In genomic region chr3:151178208-151178845, GRCh38 we compare ENCODE assay signal across 22 cellular contexts. TPM values are rescaled to one million over a fixed set of nuclear protein-coding genes. Genes with fewer than 3 reads are reported as not detected.
"Had no signal": no experiment of that assay in that cellular context is flagged by ENCODE, and none has a peak within 500 bp of the region (broad histone marks: within the 10 kb centered on the region; RNA-seq: fewer than 3 reads in every experiment).

No MANE protein-coding gene starts in this region.

- ATAC-seq: activated CD8-positive, alpha-beta T cell treated with anti-CD3 and anti-CD28 coated beads, Interleukin-2, amount 10 ng/mL, durations not matched to agents 7 days and 5 days; activated T-cell treated with anti-CD3 and anti-CD28 coated beads, Interleukin-2, amount 50 U/mL, for 4 hours; stimulated activated naive CD8-positive, alpha-beta T cell treated with anti-CD3 and anti-CD28 coated beads, Interleukin-15, amount 100 ng/mL, for 72 hours had no signal

- H3K27ac ChIP-seq: left ventricle myocardium inferior, neural progenitor cell, prostate gland, right atrium auricular region, suprapubic skin had no signal

- H3K4me1 ChIP-seq: neural progenitor cell, prostate gland, right atrium auricular region, suprapubic skin had no signal

- H3K4me3 Mint-ChIP-seq: activated CD4-positive, alpha-beta T cell treated with anti-CD3 and anti-CD28 coated beads, Interleukin-2, amount 10 ng/mL, durations not matched to agents 24 days and 14 days; activated CD8-positive, alpha-beta T cell treated with anti-CD3 and anti-CD28 coated beads, Interleukin-2, amount 10 ng/mL, durations not matched to agents 7 days and 5 days; activated naive CD4-positive, alpha-beta T cell treated with anti-CD3 and anti-CD28 coated beads for 36 hours; activated T-cell treated with anti-CD3 and anti-CD28 coated beads, Interleukin-2, amount 50 U/mL, for 4 hours; brain; naive B cell; neural progenitor cell; stimulated activated naive CD8-positive, alpha-beta T cell treated with anti-CD3 and anti-CD28 coated beads, Interleukin-15, amount 100 ng/mL, for 72 hours had no signal

- H3K27me3 Mint-ChIP-seq: activated CD4-positive, alpha-beta T cell treated with anti-CD3 and anti-CD28 coated beads, Interleukin-2, amount 10 ng/mL, durations not matched to agents 24 days and 14 days; brain; stimulated activated naive CD8-positive, alpha-beta T cell treated with anti-CD3 and anti-CD28 coated beads, Interleukin-15, amount 100 ng/mL, for 72 hours had no signal

- H3K4me1 Mint-ChIP-seq: naive B cell had no signal

- H3K4me2 ChIP-seq: neural progenitor cell had no signal

- DNase-seq: activated CD4-positive, alpha-beta T cell treated with anti-CD3 and anti-CD28 coated beads, Interleukin-2, amount 10 ng/mL, durations not matched to agents 24 days and 14 days; activated CD8-positive, alpha-beta memory T cell treated with anti-CD3 and anti-CD28 coated beads, Interleukin-2, amount 50 U/mL, for 4 hours; activated CD8-positive, alpha-beta T cell treated with anti-CD3 and anti-CD28 coated beads, Interleukin-2, amount 10 ng/mL, durations not matched to agents 7 days and 5 days; activated naive CD4-positive, alpha-beta T cell treated with anti-CD3 and anti-CD28 coated beads for 36 hours; activated T-cell treated with anti-CD3 and anti-CD28 coated beads, Interleukin-2, amount 50 U/mL, for 4 hours; caudate nucleus; erythroblast; left ventricle myocardium inferior; naive B cell; stimulated activated CD4-positive, alpha-beta T cell treated with anti-CD3 and anti-CD28 coated beads, Interleukin-2, amount 100 ng/mL, for 48 hours; stimulated activated naive CD8-positive, alpha-beta T cell treated with anti-CD3 and anti-CD28 coated beads, Interleukin-15, amount 100 ng/mL, for 72 hours; T1000; trophoblast cell had no signal

- H3K9ac ChIP-seq: neural progenitor cell had no signal

- H3K36me3 Mint-ChIP-seq: brain, naive B cell had no signal

- H3K36me3 ChIP-seq: left ventricle myocardium inferior, neural progenitor cell, prostate gland, right atrium auricular region, suprapubic skin had no signal

- H3K27ac Mint-ChIP-seq: activated CD4-positive, alpha-beta T cell treated with anti-CD3 and anti-CD28 coated beads, Interleukin-2, amount 10 ng/mL, durations not matched to agents 24 days and 14 days; activated CD8-positive, alpha-beta T cell treated with anti-CD3 and anti-CD28 coated beads, Interleukin-2, amount 10 ng/mL, durations not matched to agents 7 days and 5 days; activated naive CD4-positive, alpha-beta T cell treated with anti-CD3 and anti-CD28 coated beads for 36 hours; brain; neural progenitor cell; stimulated activated naive CD8-positive, alpha-beta T cell treated with anti-CD3 and anti-CD28 coated beads, Interleukin-15, amount 100 ng/mL, for 72 hours had no signal

- H3K9me3 ChIP-seq: left ventricle myocardium inferior, prostate gland, right atrium auricular region, suprapubic skin had no signal

- FAIRE-seq: endometrium, frontal cortex had no signal

- H2AFZ ChIP-seq: neural progenitor cell had no signal

- H3K9me3 Mint-ChIP-seq: activated naive CD4-positive, alpha-beta T cell treated with anti-CD3 and anti-CD28 coated beads for 36 hours; activated T-cell treated with anti-CD3 and anti-CD28 coated beads, Interleukin-2, amount 50 U/mL, for 4 hours; brain; naive B cell; neural progenitor cell; stimulated activated naive CD8-positive, alpha-beta T cell treated with anti-CD3 and anti-CD28 coated beads, Interleukin-15, amount 100 ng/mL, for 72 hours had no signal

- H3K4me3 ChIP-seq: left ventricle myocardium inferior, neural progenitor cell, prostate gland, right atrium auricular region, suprapubic skin had no signal

- H3K27me3 ChIP-seq: neural progenitor cell, right atrium auricular region, suprapubic skin had no signal

RNA-seq across cellular contexts. Expression of gene GPR171, which starts 24.7 kb away (rescaled TPM):
- total RNA-seq: frontal cortex, kidney epithelial cell, left ventricle myocardium inferior, osteoblast had no signal
